36 cellular contexts compared by ENCODE assay signal in genomic region chrX:139207655-139208054, GRCh38.
A peak's percentile ranks its signal among the peaks of the same experiment; 100 is the strongest.
DNase-seq lines count a peak whose midpoint lies in the region; ATAC-seq, FAIRE-seq and TF ChIP-seq lines count a peak whose summit lies in the region.
"Had no signal": no experiment of that assay in that cellular context is flagged by ENCODE, and none has a peak within 500 bp of the region (broad histone marks: within the 10 kb centered on the region; RNA-seq: fewer than 3 reads in every experiment).

No MANE protein-coding gene starts in this region.

- DNase-seq in DMS53 (lab: John Stamatoyannopoulos, UW) = peak; percentile 17
- DNase-seq in DMS53 treated with DMSO at 0.1 percent for 48 hours (lab: John Stamatoyannopoulos, UW; ENCODE audit: unreplicated experiment) = no peak
- DNase-seq in OCI-M1 (lab: John Stamatoyannopoulos, UW) = peak; percentile 37
- peak in 3 of 4 experiments; percentile 17 to 37 (median 19) for DNase-seq in K562 (ENCODE audit: extremely low read depth in 1 of 4, low spot score in 3 of 4)
- DNase-seq in neural crest cell (ENCODE audit: low read depth, low spot score) = no peak
- DNase-seq in activated CD8-positive, alpha-beta T cell treated with anti-CD3 and anti-CD28 coated beads, Interleukin-2, amount 10 ng/mL, durations not matched to agents 7 days and 5 days = no peak
- DNase-seq: 8988T; ACHN; AML-193; BE2C; C1 segment of cervical spinal cord; Caco-2; Calu3; CD4-positive, alpha-beta memory T cell; CD4-positive, alpha-beta T cell; CD4-positive, CD25-positive, alpha-beta regulatory T cell; CD8-positive, alpha-beta memory T cell; CD8-positive, alpha-beta T cell; COR-L47; DMS 273 treated with DMSO at 0.1 percent for 48 hours; DMS153; DMS79; DMS79 treated with DMSO at 0.1 percent for 48 hours; DND-41; EL had no signal

- intact Hi-C loops in K562 (cut with micrococcal nuclease) = no loop called here

- H3K9ac ChIP-seq in K562 (ENCODE audit: insufficient read depth in 1 of 2, low read depth in 2 of 2, low read length in 2 of 2) = peak overlapping the region in 1 of 2 experiments; percentile 50; a peak in 1 of 4 replicates
- H3K9ac ChIP-seq: BLaER1; BLaER1 treated with 17β-estradiol and CSF1 and Interleukin-3, amounts not matched to agents 10 nM and 100 nM had no signal

- peak; percentile 44 for FAIRE-seq in K562 (lab: Jason Lieb, UNC)
- FAIRE-seq: A204.1, A549, D721Med had no signal

- no peaks in the 10 kb centered on the region for H3K9me3 ChIP-seq in K562 (replicated peaks; ENCODE audit: control insufficient read depth, insufficient read depth, low read depth, low read length)
- H3K9me3 ChIP-seq: A549, BE2C, Caco-2 had no signal

- TF ChIP-seq EP300 in K562 (IDR thresholded peaks at IDR 0.05; ENCODE audit: low read length) = no peak

- H3K4me1 Mint-ChIP-seq in neural crest cell = peaks cover 39% of the 10 kb centered on the region
- peaks cover 4% of the 10 kb centered on the region for H3K4me1 Mint-ChIP-seq in activated CD8-positive, alpha-beta T cell treated with anti-CD3 and anti-CD28 coated beads, Interleukin-2, amount 10 ng/mL, durations not matched to agents 7 days and 5 days (ENCODE audit: low read depth)

- TF ChIP-seq POLR2A in K562 (conservative IDR thresholded peaks at IDR 0.05) = no peak

- in situ Hi-C loops in K562 (cut with MboI) = no loop called here

- no peaks in the 10 kb centered on the region for H3K27me3 ChIP-seq in K562 (ENCODE audit: control insufficient read depth in 2 of 2, insufficient read depth in 2 of 2, low read length in 2 of 2)

- no peaks in the 10 kb centered on the region for H4K20me1 ChIP-seq in K562 (replicated peaks; ENCODE audit: control insufficient read depth, insufficient read depth, low read length)
- H4K20me1 ChIP-seq: BLaER1 had no signal

- H3K36me3 Mint-ChIP-seq in neural crest cell (ENCODE audit: low read depth) = no peaks in the 10 kb centered on the region
- H3K36me3 Mint-ChIP-seq in activated CD8-positive, alpha-beta T cell treated with anti-CD3 and anti-CD28 coated beads, Interleukin-2, amount 10 ng/mL, durations not matched to agents 7 days and 5 days (ENCODE audit: low read depth) = no peaks in the 10 kb centered on the region
- H3K36me3 Mint-ChIP-seq: CD4-positive, alpha-beta memory T cell; CD4-positive, CD25-positive, alpha-beta regulatory T cell; CD8-positive, alpha-beta memory T cell; CD8-positive, alpha-beta T cell had no signal

- H3K4me2 ChIP-seq in K562 (ENCODE audit: insufficient read depth, low read length) = peak overlapping the region; percentile 33; the same call in 1 of the 2 replicates
- H3K4me2 ChIP-seq: A549; BLaER1; BLaER1 treated with 17β-estradiol and CSF1 and Interleukin-3, amounts not matched to agents 10 nM and 100 nM had no signal

- peak overlapping the region; percentile 49 for H3K27ac ChIP-seq in K562 (ENCODE audit: extremely low read depth, low read depth, low read length)
- H3K27ac ChIP-seq: 22Rv1; A549; BLaER1; BLaER1 treated with 17β-estradiol and CSF1 and Interleukin-3, amounts not matched to agents 10 nM and 100 nM; C4-2B had no signal

- no peak overlapping the region for H3K4me3 ChIP-seq in K562
- H3K4me3 ChIP-seq: A549; BLaER1; BLaER1 treated with 17β-estradiol and CSF1 and Interleukin-3, amounts not matched to agents 10 nM and 100 nM had no signal

- no peaks in the 10 kb centered on the region for H3K9me3 Mint-ChIP-seq in neural crest cell
- no peaks in the 10 kb centered on the region for H3K9me3 Mint-ChIP-seq in activated CD8-positive, alpha-beta T cell treated with anti-CD3 and anti-CD28 coated beads, Interleukin-2, amount 10 ng/mL, durations not matched to agents 7 days and 5 days (ENCODE audit: insufficient read depth)
- H3K9me3 Mint-ChIP-seq: CD4-positive, alpha-beta T cell; CD4-positive, CD25-positive, alpha-beta regulatory T cell; CD8-positive, alpha-beta T cell had no signal

- H3K27me3 Mint-ChIP-seq in neural crest cell (ENCODE audit: low read depth) = peaks cover 23% of the 10 kb centered on the region
- H3K27me3 Mint-ChIP-seq in activated CD8-positive, alpha-beta T cell treated with anti-CD3 and anti-CD28 coated beads, Interleukin-2, amount 10 ng/mL, durations not matched to agents 7 days and 5 days (ENCODE audit: low read depth) = peaks cover 16% of the 10 kb centered on the region

- H3K79me2 ChIP-seq in K562 (ENCODE audit: control insufficient read depth, insufficient read depth, low read length) = peaks cover 13% of the 10 kb centered on the region; the same call in 2 of the 3 replicates

- ATAC-seq in K562 = peak; percentile 7; the same call in 1 of the 3 replicates
- no peak for ATAC-seq in GM19023 (IDR thresholded peaks at IDR 0.05; ENCODE audit: unreplicated experiment)
- no peak for ATAC-seq in GM19395 (IDR thresholded peaks at IDR 0.05; ENCODE audit: unreplicated experiment)
- ATAC-seq in activated CD8-positive, alpha-beta T cell treated with anti-CD3 and anti-CD28 coated beads, Interleukin-2, amount 10 ng/mL, durations not matched to agents 7 days and 5 days = no peak
- ATAC-seq: A549; CD8-positive, alpha-beta T cell had no signal

- CTCF ChIA-PET in K562 (lab: Yijun Ruan, JAX; ENCODE audit: low intra/inter-chr PET ratio) = no interaction called here
- CTCF ChIA-PET in activated CD8-positive, alpha-beta T cell treated with anti-CD3 and anti-CD28 coated beads, Interleukin-2, amount 10 ng/mL, durations not matched to agents 7 days and 5 days (lab: Charles Lee) = no interaction called here

- no peak overlapping the region for H3K27ac Mint-ChIP-seq in neural crest cell (ENCODE audit: unreplicated experiment)
- H3K27ac Mint-ChIP-seq in activated CD8-positive, alpha-beta T cell treated with anti-CD3 and anti-CD28 coated beads, Interleukin-2, amount 10 ng/mL, durations not matched to agents 7 days and 5 days = no peak overlapping the region
- H3K27ac Mint-ChIP-seq: B cell; CD14-positive monocyte; CD4-positive, alpha-beta memory T cell; CD4-positive, alpha-beta T cell; CD4-positive, CD25-positive, alpha-beta regulatory T cell; CD8-positive, alpha-beta memory T cell; CD8-positive, alpha-beta T cell had no signal

- H3K36me3 ChIP-seq in K562 (ENCODE audit: control insufficient read depth, insufficient read depth, low read length) = no peaks in the 10 kb centered on the region; the same call in 2 of the 3 replicates
- H3K36me3 ChIP-seq: BE2C; BLaER1; BLaER1 treated with 17β-estradiol and CSF1 and Interleukin-3, amounts not matched to agents 10 nM and 100 nM had no signal

- POLR2A ChIA-PET in K562 (lab: Yijun Ruan, JAX) = interaction anchor here (1.0 kb wide), 1 partner anchor 12 kb away, joined by 4 read pairs; no protein-coding TSS in a partner anchor
- POLR2A ChIA-PET in activated CD8-positive, alpha-beta T cell treated with anti-CD3 and anti-CD28 coated beads, Interleukin-2, amount 10 ng/mL, durations not matched to agents 7 days and 5 days (lab: Charles Lee) = no interaction called here

- peak overlapping the region; percentile 92 for H2AFZ ChIP-seq in K562 (ENCODE audit: low read depth, low read length)

- H3K4me1 ChIP-seq in K562 (replicated peaks in 1 of 2; ENCODE audit: control insufficient read depth in 2 of 2, insufficient read depth in 2 of 2, low read length in 2 of 2) = peaks cover 31 to 52% of the 10 kb centered on the region in 2 experiments
- H3K4me1 ChIP-seq: A549; BE2C; BLaER1; BLaER1 treated with 17β-estradiol and CSF1 and Interleukin-3, amounts not matched to agents 10 nM and 100 nM had no signal

- BruUV-seq in K562 (replicated peaks; lab: Mats Ljungman, UMichigan) = no TSS peak

- H3K4me3 Mint-ChIP-seq in neural crest cell = peak overlapping the region; percentile 86
- no peak overlapping the region for H3K4me3 Mint-ChIP-seq in activated CD8-positive, alpha-beta T cell treated with anti-CD3 and anti-CD28 coated beads, Interleukin-2, amount 10 ng/mL, durations not matched to agents 7 days and 5 days
- H3K4me3 Mint-ChIP-seq: B cell; CD4-positive, alpha-beta memory T cell; CD4-positive, alpha-beta T cell; CD4-positive, CD25-positive, alpha-beta regulatory T cell; CD8-positive, alpha-beta memory T cell; CD8-positive, alpha-beta T cell had no signal

- TF ChIP-seq RAD21 in K562 (CRISPR knock-in tag; conservative IDR thresholded peaks at IDR 0.05 in 1 of 2, IDR thresholded peaks at IDR 0.05 in 1 of 2) = no peak

- H3K9me1 ChIP-seq in K562 (ENCODE audit: control insufficient read depth, insufficient read depth, low read length) = no peaks in the 10 kb centered on the region

- TF ChIP-seq CTCF in K562 (IDR thresholded peaks at IDR 0.05 in 2 of 3, conservative IDR thresholded peaks at IDR 0.05 in 1 of 3; ENCODE audit: insufficient read depth in 2 of 3, low read depth in 1 of 3, low read length in 3 of 3) = no peak
- no peak for TF ChIP-seq CTCF in neural crest cell (conservative IDR thresholded peaks at IDR 0.05)

TF ChIP-seq in K562, 482 proteins besides CTCF, POLR2A, EP300 and RAD21 (continues in another document):
- no peak for TF ChIP-seq RBM14 (IDR thresholded peaks at IDR 0.05; ENCODE audit: borderline replicate concordance, insufficient read depth, low read depth, low read length)
- no peak for TF ChIP-seq CBX3 (IDR thresholded peaks at IDR 0.05; ENCODE audit: borderline replicate concordance in 1 of 2, low read length in 2 of 2)
- no peak for TF ChIP-seq HSF4 (CRISPR knock-in tag; IDR thresholded peaks at IDR 0.05; ENCODE audit: borderline replicate concordance)
- TF ChIP-seq BRD4 (IDR thresholded peaks at IDR 0.05) = no peak
- TF ChIP-seq PML (IDR thresholded peaks at IDR 0.05; ENCODE audit: low read length) = no peak
- TF ChIP-seq KAT7 (CRISPR knock-in tag; IDR thresholded peaks at IDR 0.05; ENCODE audit: borderline replicate concordance) = no peak
- TF ChIP-seq SMARCA4 (IDR thresholded peaks at IDR 0.05) = 0 out of 2 replicates have a peak, but pooled peaks have one; percentile 5
- TF ChIP-seq ZNF785 (CRISPR knock-in tag; IDR thresholded peaks at IDR 0.05) = no peak
- TF ChIP-seq NFE2L1 (tag; IDR thresholded peaks at IDR 0.05; ENCODE audit: borderline replicate concordance, low read depth) = no peak
- no peak for TF ChIP-seq ZNF197 (CRISPR knock-in tag; IDR thresholded peaks at IDR 0.05; ENCODE audit: low read depth)
- TF ChIP-seq ETS1 (conservative IDR thresholded peaks at IDR 0.05; ENCODE audit: control insufficient read depth, low read depth, low read length) = no peak
- TF ChIP-seq MEIS2 (IDR thresholded peaks at IDR 0.05; ENCODE audit: partially characterized antibody) = peak; percentile 31

Comparison
In these comparisons a context has a peak if more than half of its experiments do, and no peak if none do; other contexts are left out.
1. DNase-seq: peak in DMS53 (single experiment), OCI-M1 (single experiment) and K562 (3 of 4); none in DMS53 treated with DMSO at 0.1 percent for 48 hours (single experiment), neural crest cell (single experiment) and activated CD8-positive, alpha-beta T cell treated with anti-CD3 and anti-CD28 coated beads, Interleukin-2, amount 10 ng/mL, durations not matched to agents 7 days and 5 days (single experiment).